ENCODE assay signal across 3 cellular contexts in genomic region chr17:74766413-74766812, GRCh38.
TF ChIP-seq lines count a peak whose summit lies in the region.

No MANE protein-coding gene starts in this region.

TF ChIP-seq in HepG2, 621 proteins besides CTCF, POLR2A, EP300 and RAD21:
- no peak for TF ChIP-seq MIXL1 (CRISPR knock-in tag; IDR thresholded peaks at IDR 0.05)
- TF ChIP-seq ZNF263 (CRISPR knock-in tag; IDR thresholded peaks at IDR 0.05), result no peak
- no peak for TF ChIP-seq ZNF761 (CRISPR knock-in tag; conservative IDR thresholded peaks at IDR 0.05)
- 0 out of 2 replicates have a peak, but pooled peaks have one; percentile 20 for TF ChIP-seq MAFG (CRISPR knock-in tag; IDR thresholded peaks at IDR 0.05)
- no peak for TF ChIP-seq ZEB1 (IDR thresholded peaks at IDR 0.05; ENCODE audit: insufficient replicate concordance, low read depth)
- TF ChIP-seq YEATS2 (CRISPR knock-in tag; IDR thresholded peaks at IDR 0.05; ENCODE audit: borderline replicate concordance), result no peak
- TF ChIP-seq ZNF337 (CRISPR knock-in tag; IDR thresholded peaks at IDR 0.05; ENCODE audit: borderline replicate concordance, low read depth), result no peak
- TF ChIP-seq MAFK (conservative IDR thresholded peaks at IDR 0.05 in 1 of 2, IDR thresholded peaks at IDR 0.05 in 1 of 2; ENCODE audit: low read length in 2 of 2), result peak; percentile 97 to 99
- no peak for TF ChIP-seq ZSCAN9 (CRISPR knock-in tag; IDR thresholded peaks at IDR 0.05; ENCODE audit: borderline replicate concordance)
- no peak for TF ChIP-seq JUND (CRISPR knock-in tag; IDR thresholded peaks at IDR 0.05)
- peak; percentile 98 for TF ChIP-seq MAFF (IDR thresholded peaks at IDR 0.05; ENCODE audit: low read depth, low read length)
- TF ChIP-seq ZBTB39 (CRISPR knock-in tag; IDR thresholded peaks at IDR 0.05), result no peak
- TF ChIP-seq HOXA5 (CRISPR knock-in tag; IDR thresholded peaks at IDR 0.05), result 0 out of 2 replicates have a peak, but pooled peaks have one; percentile 28
- TF ChIP-seq JARID2 (CRISPR knock-in tag; IDR thresholded peaks at IDR 0.05; ENCODE audit: insufficient replicate concordance), result no peak
- TF ChIP-seq ZNF281 (CRISPR knock-in tag; IDR thresholded peaks at IDR 0.05; ENCODE audit: borderline replicate concordance), result no peak
- TF ChIP-seq, protein P1, sequence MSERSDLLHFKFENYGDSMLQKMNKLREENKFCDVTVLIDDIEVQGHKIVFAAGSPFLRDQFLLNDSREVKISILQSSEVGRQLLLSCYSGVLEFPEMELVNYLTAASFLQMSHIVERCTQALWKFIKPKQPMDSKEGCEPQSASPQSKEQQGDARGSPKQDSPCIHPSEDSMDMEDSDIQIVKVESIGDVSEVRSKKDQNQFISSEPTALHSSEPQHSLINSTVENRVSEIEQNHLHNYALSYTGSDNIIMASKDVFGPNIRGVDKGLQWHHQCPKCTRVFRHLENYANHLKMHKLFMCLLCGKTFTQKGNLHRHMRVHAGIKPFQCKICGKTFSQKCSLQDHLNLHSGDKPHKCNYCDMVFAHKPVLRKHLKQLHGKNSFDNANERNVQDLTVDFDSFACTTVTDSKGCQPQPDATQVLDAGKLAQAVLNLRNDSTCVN (CRISPR knock-in tag; IDR thresholded peaks at IDR 0.05; ENCODE audit: borderline replicate concordance), result no peak

TF ChIP-seq in H1, 55 proteins besides CTCF, POLR2A, EP300 and RAD21:
- TF ChIP-seq NANOG (IDR thresholded peaks at IDR 0.05; ENCODE audit: insufficient read depth, low read depth, low read length, poor library complexity, severe bottlenecking), result no peak
- no peak for TF ChIP-seq TBP (IDR thresholded peaks at IDR 0.05; ENCODE audit: low read depth, low read length)
- TF ChIP-seq, protein P2, sequence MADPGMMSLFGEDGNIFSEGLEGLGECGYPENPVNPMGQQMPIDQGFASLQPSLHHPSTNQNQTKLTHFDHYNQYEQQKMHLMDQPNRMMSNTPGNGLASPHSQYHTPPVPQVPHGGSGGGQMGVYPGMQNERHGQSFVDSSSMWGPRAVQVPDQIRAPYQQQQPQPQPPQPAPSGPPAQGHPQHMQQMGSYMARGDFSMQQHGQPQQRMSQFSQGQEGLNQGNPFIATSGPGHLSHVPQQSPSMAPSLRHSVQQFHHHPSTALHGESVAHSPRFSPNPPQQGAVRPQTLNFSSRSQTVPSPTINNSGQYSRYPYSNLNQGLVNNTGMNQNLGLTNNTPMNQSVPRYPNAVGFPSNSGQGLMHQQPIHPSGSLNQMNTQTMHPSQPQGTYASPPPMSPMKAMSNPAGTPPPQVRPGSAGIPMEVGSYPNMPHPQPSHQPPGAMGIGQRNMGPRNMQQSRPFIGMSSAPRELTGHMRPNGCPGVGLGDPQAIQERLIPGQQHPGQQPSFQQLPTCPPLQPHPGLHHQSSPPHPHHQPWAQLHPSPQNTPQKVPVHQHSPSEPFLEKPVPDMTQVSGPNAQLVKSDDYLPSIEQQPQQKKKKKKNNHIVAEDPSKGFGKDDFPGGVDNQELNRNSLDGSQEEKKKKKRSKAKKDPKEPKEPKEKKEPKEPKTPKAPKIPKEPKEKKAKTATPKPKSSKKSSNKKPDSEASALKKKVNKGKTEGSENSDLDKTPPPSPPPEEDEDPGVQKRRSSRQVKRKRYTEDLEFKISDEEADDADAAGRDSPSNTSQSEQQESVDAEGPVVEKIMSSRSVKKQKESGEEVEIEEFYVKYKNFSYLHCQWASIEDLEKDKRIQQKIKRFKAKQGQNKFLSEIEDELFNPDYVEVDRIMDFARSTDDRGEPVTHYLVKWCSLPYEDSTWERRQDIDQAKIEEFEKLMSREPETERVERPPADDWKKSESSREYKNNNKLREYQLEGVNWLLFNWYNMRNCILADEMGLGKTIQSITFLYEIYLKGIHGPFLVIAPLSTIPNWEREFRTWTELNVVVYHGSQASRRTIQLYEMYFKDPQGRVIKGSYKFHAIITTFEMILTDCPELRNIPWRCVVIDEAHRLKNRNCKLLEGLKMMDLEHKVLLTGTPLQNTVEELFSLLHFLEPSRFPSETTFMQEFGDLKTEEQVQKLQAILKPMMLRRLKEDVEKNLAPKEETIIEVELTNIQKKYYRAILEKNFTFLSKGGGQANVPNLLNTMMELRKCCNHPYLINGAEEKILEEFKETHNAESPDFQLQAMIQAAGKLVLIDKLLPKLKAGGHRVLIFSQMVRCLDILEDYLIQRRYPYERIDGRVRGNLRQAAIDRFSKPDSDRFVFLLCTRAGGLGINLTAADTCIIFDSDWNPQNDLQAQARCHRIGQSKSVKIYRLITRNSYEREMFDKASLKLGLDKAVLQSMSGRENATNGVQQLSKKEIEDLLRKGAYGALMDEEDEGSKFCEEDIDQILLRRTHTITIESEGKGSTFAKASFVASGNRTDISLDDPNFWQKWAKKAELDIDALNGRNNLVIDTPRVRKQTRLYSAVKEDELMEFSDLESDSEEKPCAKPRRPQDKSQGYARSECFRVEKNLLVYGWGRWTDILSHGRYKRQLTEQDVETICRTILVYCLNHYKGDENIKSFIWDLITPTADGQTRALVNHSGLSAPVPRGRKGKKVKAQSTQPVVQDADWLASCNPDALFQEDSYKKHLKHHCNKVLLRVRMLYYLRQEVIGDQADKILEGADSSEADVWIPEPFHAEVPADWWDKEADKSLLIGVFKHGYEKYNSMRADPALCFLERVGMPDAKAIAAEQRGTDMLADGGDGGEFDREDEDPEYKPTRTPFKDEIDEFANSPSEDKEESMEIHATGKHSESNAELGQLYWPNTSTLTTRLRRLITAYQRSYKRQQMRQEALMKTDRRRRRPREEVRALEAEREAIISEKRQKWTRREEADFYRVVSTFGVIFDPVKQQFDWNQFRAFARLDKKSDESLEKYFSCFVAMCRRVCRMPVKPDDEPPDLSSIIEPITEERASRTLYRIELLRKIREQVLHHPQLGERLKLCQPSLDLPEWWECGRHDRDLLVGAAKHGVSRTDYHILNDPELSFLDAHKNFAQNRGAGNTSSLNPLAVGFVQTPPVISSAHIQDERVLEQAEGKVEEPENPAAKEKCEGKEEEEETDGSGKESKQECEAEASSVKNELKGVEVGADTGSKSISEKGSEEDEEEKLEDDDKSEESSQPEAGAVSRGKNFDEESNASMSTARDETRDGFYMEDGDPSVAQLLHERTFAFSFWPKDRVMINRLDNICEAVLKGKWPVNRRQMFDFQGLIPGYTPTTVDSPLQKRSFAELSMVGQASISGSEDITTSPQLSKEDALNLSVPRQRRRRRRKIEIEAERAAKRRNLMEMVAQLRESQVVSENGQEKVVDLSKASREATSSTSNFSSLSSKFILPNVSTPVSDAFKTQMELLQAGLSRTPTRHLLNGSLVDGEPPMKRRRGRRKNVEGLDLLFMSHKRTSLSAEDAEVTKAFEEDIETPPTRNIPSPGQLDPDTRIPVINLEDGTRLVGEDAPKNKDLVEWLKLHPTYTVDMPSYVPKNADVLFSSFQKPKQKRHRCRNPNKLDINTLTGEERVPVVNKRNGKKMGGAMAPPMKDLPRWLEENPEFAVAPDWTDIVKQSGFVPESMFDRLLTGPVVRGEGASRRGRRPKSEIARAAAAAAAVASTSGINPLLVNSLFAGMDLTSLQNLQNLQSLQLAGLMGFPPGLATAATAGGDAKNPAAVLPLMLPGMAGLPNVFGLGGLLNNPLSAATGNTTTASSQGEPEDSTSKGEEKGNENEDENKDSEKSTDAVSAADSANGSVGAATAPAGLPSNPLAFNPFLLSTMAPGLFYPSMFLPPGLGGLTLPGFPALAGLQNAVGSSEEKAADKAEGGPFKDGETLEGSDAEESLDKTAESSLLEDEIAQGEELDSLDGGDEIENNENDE (IDR thresholded peaks at IDR 0.05; ENCODE audit: insufficient replicate concordance, low read length), result no peak
- TF ChIP-seq GABPA (IDR thresholded peaks at IDR 0.05; ENCODE audit: borderline replicate concordance, insufficient read depth, low read length), result no peak
- no peak for TF ChIP-seq SRF (IDR thresholded peaks at IDR 0.05; ENCODE audit: low read depth, low read length)
- no peak for TF ChIP-seq CHD2 (IDR thresholded peaks at IDR 0.05; ENCODE audit: low read length)
- no peak for TF ChIP-seq CBX5 (IDR thresholded peaks at IDR 0.05; ENCODE audit: low read depth, low read length)
- no peak for TF ChIP-seq ZNF274 (IDR thresholded peaks at IDR 0.05; ENCODE audit: borderline replicate concordance, extremely low read depth, low read length)
- TF ChIP-seq MAFK (IDR thresholded peaks at IDR 0.05; ENCODE audit: low read depth, low read length), result peak; percentile 64

TF ChIP-seq in GM12891, 5 proteins besides CTCF, POLR2A, EP300 and RAD21:
- TF ChIP-seq PAX5 (IDR thresholded peaks at IDR 0.05; ENCODE audit: insufficient read depth, low read length, severe bottlenecking) (no peak), SPI1 (IDR thresholded peaks at IDR 0.05; ENCODE audit: low read depth, low read length) (no peak), POU2F2 (IDR thresholded peaks at IDR 0.05; ENCODE audit: low read depth, low read length) (no peak), POLR2AphosphoS5 (IDR thresholded peaks at IDR 0.05; ENCODE audit: low read depth, low read length) (no peak), TAF1 (IDR thresholded peaks at IDR 0.05; ENCODE audit: low read depth, low read length) (no peak)
